9 cellular contexts compared by ENCODE assay signal in the genomic region with DNA sequence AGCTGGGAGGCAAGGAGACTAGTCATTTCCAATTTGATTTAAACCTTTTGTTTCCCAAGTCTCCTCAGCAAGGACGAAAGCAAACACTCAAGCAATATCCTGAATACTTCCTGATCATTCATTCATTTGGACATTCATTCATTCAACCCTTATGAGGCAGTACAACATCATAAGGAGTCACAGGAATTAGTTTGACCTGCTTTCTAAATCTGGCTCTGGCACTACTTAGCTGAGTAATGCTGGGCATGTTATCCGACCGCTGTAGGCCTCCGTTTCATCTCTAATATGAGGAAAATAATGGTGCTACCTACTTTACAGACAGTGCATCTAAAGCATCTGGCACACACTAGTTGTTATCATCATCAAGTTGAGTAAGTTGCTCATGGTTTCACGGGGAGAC. TPM values are rescaled to one million over a fixed set of nuclear protein-coding genes. Genes with fewer than 3 reads are reported as not detected.
"Had no signal": no experiment of that assay in that cellular context is flagged by ENCODE, and none has a peak within 500 bp of the region (broad histone marks: within the 10 kb centered on the region; RNA-seq: fewer than 3 reads in every experiment).

No MANE protein-coding gene starts in this region.

- DNase-seq: GDM1, GF-D8 had no signal

- FAIRE-seq: G401.6, GM12878, GM12891, GM12892, GM18507, GM19239 had no signal

- ATAC-seq: GM12878 had no signal

- H3K4me3 ChIP-seq: GM12878 had no signal

RNA-seq across cellular contexts. Expression of a gene that starts 11.7 kb away (rescaled TPM):
- total RNA-seq: G401 had no signal
